In the genomic region with DNA sequence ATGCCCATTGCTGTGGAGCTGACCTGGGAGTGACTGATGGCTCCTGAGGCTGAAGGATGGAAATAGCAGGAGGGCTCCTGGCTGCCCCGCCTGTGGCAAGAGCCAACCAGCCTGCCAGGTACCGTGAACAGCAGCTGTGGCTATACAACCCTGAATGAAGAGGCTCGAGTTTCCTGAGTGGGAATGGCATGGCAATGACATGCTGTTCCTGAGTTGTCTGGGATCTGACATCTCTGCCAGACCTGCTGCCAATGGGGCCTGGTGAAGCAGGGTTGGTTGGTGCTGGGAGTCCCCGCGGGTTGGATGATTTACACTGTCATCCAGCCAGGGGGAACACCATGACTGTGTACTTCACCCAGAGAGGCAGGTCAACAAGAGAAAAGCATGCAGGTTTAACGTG, we compare ENCODE assay signal across 22 cellular contexts. TPM values are rescaled to one million over a fixed set of nuclear protein-coding genes. Genes with fewer than 3 reads are reported as not detected.
DNase-seq lines count a peak whose midpoint lies in the region; ATAC-seq and TF ChIP-seq lines count a peak whose summit lies in the region.
"Had no signal": no experiment of that assay in that cellular context is flagged by ENCODE, and none has a peak within 500 bp of the region (broad histone marks: within the 10 kb centered on the region; RNA-seq: fewer than 3 reads in every experiment).

No MANE protein-coding gene starts in this region.

- H3K4me3 ChIP-seq in heart right ventricle, result no peak overlapping the region
- H3K4me3 ChIP-seq: GM23248 had no signal

- intact Hi-C loops in Right ventricle myocardium inferior (cut with DNase I), result no loop called here
- intact Hi-C loops in cardiac septum (cut with DNase I), result no loop called here
- intact Hi-C loops in heart right ventricle (cut with DNase I), result loop anchor here in 3 of 10 donors (2.0 to 5.0 kb wide), 3 partner anchors 35 to 285 kb away; partner anchors contain the start of gene YEATS4 (in 1 of the 3)

- peaks cover 2% of the 10 kb centered on the region for H3K4me1 Mint-ChIP-seq in activated naive CD8-positive, alpha-beta T cell treated with anti-CD3 and anti-CD28 coated beads, Interleukin-2, amount 50 U/mL, for 24 hours
- H3K4me1 Mint-ChIP-seq in activated T-cell treated with anti-CD3 and anti-CD28 coated beads, Interleukin-2, amount 50 U/mL, for 24 hours (ENCODE audit: low read depth), result peaks cover 1% of the 10 kb centered on the region
- H3K4me1 Mint-ChIP-seq: H9 had no signal

- H3K27me3 ChIP-seq in heart right ventricle, result no peaks in the 10 kb centered on the region

- H3K27ac ChIP-seq in heart right ventricle, result peak overlapping the region in 3 of 10 donors; percentile 6 to 61 (median 10)
- H3K27ac ChIP-seq: C4-2B, GM23248 had no signal

- peak; percentile 92 for ATAC-seq in Right ventricle myocardium inferior
- peak; percentile 76 to 96 (median 82) for ATAC-seq in heart right ventricle
- no peak for ATAC-seq in activated naive CD8-positive, alpha-beta T cell treated with anti-CD3 and anti-CD28 coated beads, Interleukin-2, amount 50 U/mL, for 24 hours
- no peak for ATAC-seq in GM18867 (IDR thresholded peaks at IDR 0.05; ENCODE audit: unreplicated experiment)

- no peak overlapping the region for H3K4me3 Mint-ChIP-seq in activated naive CD8-positive, alpha-beta T cell treated with anti-CD3 and anti-CD28 coated beads, Interleukin-2, amount 50 U/mL, for 24 hours
- H3K4me3 Mint-ChIP-seq in activated T-cell treated with anti-CD3 and anti-CD28 coated beads, Interleukin-2, amount 50 U/mL, for 24 hours, result no peak overlapping the region
- H3K4me3 Mint-ChIP-seq: H9, HFFc6 had no signal

- 44 to 59% methylated on average over 6 of the region's 6 CpGs for WGBS in heart right ventricle, 2 donors

- H3K27me3 Mint-ChIP-seq in activated naive CD8-positive, alpha-beta T cell treated with anti-CD3 and anti-CD28 coated beads, Interleukin-2, amount 50 U/mL, for 24 hours, result peaks cover 4% of the 10 kb centered on the region
- H3K27me3 Mint-ChIP-seq in activated T-cell treated with anti-CD3 and anti-CD28 coated beads, Interleukin-2, amount 50 U/mL, for 24 hours, result peaks cover 5% of the 10 kb centered on the region

- no peaks in the 10 kb centered on the region for H3K36me3 Mint-ChIP-seq in activated naive CD8-positive, alpha-beta T cell treated with anti-CD3 and anti-CD28 coated beads, Interleukin-2, amount 50 U/mL, for 24 hours (ENCODE audit: low read depth)
- H3K36me3 Mint-ChIP-seq in activated T-cell treated with anti-CD3 and anti-CD28 coated beads, Interleukin-2, amount 50 U/mL, for 24 hours (ENCODE audit: low read depth), result no peaks in the 10 kb centered on the region

- TF ChIP-seq CTCF in heart right ventricle (IDR thresholded peaks at IDR 0.05), result peak in 2 of 9 donors; percentile 20 to 29

- DNase-seq in Right ventricle myocardium inferior (ENCODE audit: missing footprints) (no peak), cardiac septum (ENCODE audit: low spot score) (no peak), heart right ventricle (peak; percentile 28 to 52), myocyte (ENCODE audit: low read depth) (peak; percentile 67), NCI-H510A (lab: John Stamatoyannopoulos, UW) (no peak)
- DNase-seq in activated naive CD8-positive, alpha-beta T cell treated with anti-CD3 and anti-CD28 coated beads, Interleukin-2, amount 50 U/mL, for 24 hours, result no peak
- no peak for DNase-seq in activated T-cell treated with anti-CD3 and anti-CD28 coated beads, Interleukin-2, amount 50 U/mL, for 24 hours
- DNase-seq: GM23248, H9, HFFc6, KG1, NCI-H1092, NCI-H1436, NCI-H187 treated with DMSO at 0.1 percent for 48 hours, NCI-H2227 treated with DMSO at 0.1 percent for 48 hours, NCI-H524, NCI-H82, OCI-M1, SHP77 had no signal

- H3K9me3 ChIP-seq in heart right ventricle, result no peaks in the 10 kb centered on the region

- H3K4me1 ChIP-seq in heart right ventricle, result peaks cover 0 to 8% (median 0%) of the 10 kb centered on the region in 9 donors

- no peaks in the 10 kb centered on the region for H3K9me3 Mint-ChIP-seq in activated naive CD8-positive, alpha-beta T cell treated with anti-CD3 and anti-CD28 coated beads, Interleukin-2, amount 50 U/mL, for 24 hours
- no peaks in the 10 kb centered on the region for H3K9me3 Mint-ChIP-seq in activated T-cell treated with anti-CD3 and anti-CD28 coated beads, Interleukin-2, amount 50 U/mL, for 24 hours
- H3K9me3 Mint-ChIP-seq: H9, HFFc6 had no signal

- no peak overlapping the region for H3K27ac Mint-ChIP-seq in activated naive CD8-positive, alpha-beta T cell treated with anti-CD3 and anti-CD28 coated beads, Interleukin-2, amount 50 U/mL, for 24 hours
- no peak overlapping the region for H3K27ac Mint-ChIP-seq in activated T-cell treated with anti-CD3 and anti-CD28 coated beads, Interleukin-2, amount 50 U/mL, for 24 hours
- H3K27ac Mint-ChIP-seq: H9, HFFc6 had no signal

- no peaks in the 10 kb centered on the region for H3K36me3 ChIP-seq in heart right ventricle

RNA-seq across cellular contexts. Expression of gene LRRC10, which starts 31.8 kb away (rescaled TPM):
- total RNA-seq in Right ventricle myocardium inferior (39.2 TPM), cardiac septum (30.3 TPM), heart right ventricle (10 to 100 TPM; 14.4 to 75.7 (median 40.9) TPM), myocyte (not detected in 2 replicates)
- polyA plus RNA-seq in heart right ventricle, result 10 to 100 TPM in 1 of 2 donors, 1 to 10 TPM in 1; 3.4 to 31.4 TPM
- polyA plus RNA-seq in myocyte (2012), result not detected
- total RNA-seq: Daoy, GM23248, H9, HFFc6 had no signal
- polyA plus RNA-seq: GM23248 had no signal

RNA-seq across cellular contexts. Expression of gene BEST3, which starts 56.6 kb away (rescaled TPM):
- total RNA-seq in Right ventricle myocardium inferior (0.30 TPM), cardiac septum (0.73 TPM), heart right ventricle (under 1 TPM in 7 of 10 donors, not detected in 3; 0.09 to 0.64 (median 0.44) TPM), myocyte (40.9 and 42.2 TPM in 2 replicates)
- polyA plus RNA-seq in heart right ventricle, result under 1 TPM; 0.07 to 0.35 TPM
- 14.7 TPM for polyA plus RNA-seq in myocyte (2012)
- total RNA-seq: GM23248 had no signal
- polyA plus RNA-seq: GM23248 had no signal

RNA-seq across cellular contexts. Expression of gene CCT2, which starts 57.3 kb away (rescaled TPM):
- total RNA-seq in Right ventricle myocardium inferior (100 TPM), cardiac septum (86.1 TPM), heart right ventricle (100 to 1,000 TPM in 2 of 10 donors, 10 to 100 TPM in 8; 61.3 to 115 (median 84.6) TPM), myocyte (297 and 325 TPM in 2 replicates)
- polyA plus RNA-seq in heart right ventricle, result 100 to 1,000 TPM in 1 of 2 donors, 10 to 100 TPM in 1; 41.3 to 190 TPM
- 169 TPM for polyA plus RNA-seq in myocyte (2012)

Comparison
In these comparisons a context has a peak if more than half of its experiments do, and no peak if none do; other contexts are left out.
1. DNase-seq: peak in heart right ventricle (2 of 2) and myocyte (single experiment); none in Right ventricle myocardium inferior (single experiment), cardiac septum (single experiment), activated naive CD8-positive, alpha-beta T cell treated with anti-CD3 and anti-CD28 coated beads, Interleukin-2, amount 50 U/mL, for 24 hours (single experiment), NCI-H510A (single experiment) and activated T-cell treated with anti-CD3 and anti-CD28 coated beads, Interleukin-2, amount 50 U/mL, for 24 hours (single experiment).
2. ATAC-seq: peak in Right ventricle myocardium inferior (single experiment) and heart right ventricle (8 of 8); none in activated naive CD8-positive, alpha-beta T cell treated with anti-CD3 and anti-CD28 coated beads, Interleukin-2, amount 50 U/mL, for 24 hours (single experiment) and GM18867 (single experiment).
3. RNA of gene LRRC10, which starts 31.8 kb away (total RNA-seq): 14.4 to 75.7 TPM in heart right ventricle, 39.2 TPM in Right ventricle myocardium inferior (single experiment) and 30.3 TPM in cardiac septum (single experiment); not detected in myocyte; every median in the first group is over 10 times any median in the second.
4. RNA of gene BEST3, which starts 56.6 kb away (total RNA-seq): 40.9 to 42.2 TPM in myocyte; 0.73 TPM in cardiac septum (single experiment), 0.30 TPM in Right ventricle myocardium inferior (single experiment) and 0.09 to 0.64 TPM in heart right ventricle; every median in the first group is over 10 times any median in the second.